In genomic region chr1:51168266-51168845, GRCh38 we compare ENCODE assay signal across 14 cellular contexts.
DNase-seq lines count a peak whose midpoint lies in the region; TF ChIP-seq lines count a peak whose summit lies in the region.
"Had no signal": no experiment of that assay in that cellular context is flagged by ENCODE, and none has a peak within 500 bp of the region (broad histone marks: within the 10 kb centered on the region; RNA-seq: fewer than 3 reads in every experiment).

No MANE protein-coding gene starts in this region.

- no peak overlapping the region for H3K4me3 Mint-ChIP-seq in type B pancreatic cell
- H3K4me3 Mint-ChIP-seq: T-helper 2 cell treated with Interferon-gamma antibody and Interleukin-4, amounts not matched to agents 5 μg/mL and 100 μg/mL, for 36 hours had no signal

- H3K27ac ChIP-seq in SJCRH30: peak overlapping the region; percentile 87
- H3K27ac ChIP-seq: thoracic aorta had no signal

- H3K9me3 ChIP-seq in SJCRH30 (replicated peaks) (no peaks in the 10 kb centered on the region), BE2C (no peaks in the 10 kb centered on the region)
- H3K9me3 ChIP-seq: thoracic aorta had no signal

- no peaks in the 10 kb centered on the region for H3K4me1 Mint-ChIP-seq in type B pancreatic cell (ENCODE audit: unreplicated experiment)

- no peaks in the 10 kb centered on the region for H3K36me3 Mint-ChIP-seq in type B pancreatic cell

- DNase-seq in AG08395 (ENCODE audit: low spot score) (peak; percentile 5), H4 (ENCODE audit: low spot score) (peak; percentile 18), SJCRH30 (peak; percentile 53 to 72), foreskin fibroblast (peak; percentile 12 to 30), foreskin melanocyte (no peak), NCI-H2227 treated with DMSO at 0.1 percent for 48 hours (lab: John Stamatoyannopoulos, UW) (no peak), type B pancreatic cell (ENCODE audit: extremely low spot score, unreplicated experiment) (no peak), BE2C (no peak)
- DNase-seq: effector CD4-positive, alpha-beta T cell; NCI-H187 treated with DMSO at 0.1 percent for 48 hours; Right ventricle myocardium superior; stimulated activated CD4-positive, alpha-beta T cell treated with anti-CD3 and anti-CD28 coated beads, Interleukin-15, amount 100 ng/mL, for 24 hours had no signal

- no peaks in the 10 kb centered on the region for H3K36me3 ChIP-seq in SJCRH30
- no peaks in the 10 kb centered on the region for H3K36me3 ChIP-seq in BE2C
- H3K36me3 ChIP-seq: thoracic aorta had no signal

- no peak for TF ChIP-seq CTCF in foreskin fibroblast (IDR thresholded peaks at IDR 0.05; ENCODE audit: low read depth, low read length)
- no peak for TF ChIP-seq CTCF in type B pancreatic cell (conservative IDR thresholded peaks at IDR 0.05)
- no peak for TF ChIP-seq CTCF in BE2C (IDR thresholded peaks at IDR 0.05; ENCODE audit: low read depth, low read length)

- no peaks in the 10 kb centered on the region for H3K9me3 Mint-ChIP-seq in type B pancreatic cell
- H3K9me3 Mint-ChIP-seq: T-helper 2 cell treated with Interferon-gamma antibody and Interleukin-4, amounts not matched to agents 5 μg/mL and 100 μg/mL, for 36 hours had no signal

- H3K4me3 ChIP-seq in SJCRH30 (no peak overlapping the region; the same call in 1 of the 2 replicates), foreskin fibroblast (ENCODE audit: low read depth in 1 of 2, low read length in 2 of 2) (peak overlapping the region in 1 of 2 donors; percentile 22), BE2C (ENCODE audit: low read depth, low read length) (no peak overlapping the region)
- H3K4me3 ChIP-seq: thoracic aorta had no signal

- H3K4me1 ChIP-seq in SJCRH30 (peaks cover 33% of the 10 kb centered on the region), BE2C (no peaks in the 10 kb centered on the region)

- H3K27ac Mint-ChIP-seq in type B pancreatic cell: no peak overlapping the region
- H3K27ac Mint-ChIP-seq: T-helper 2 cell treated with Interferon-gamma antibody and Interleukin-4, amounts not matched to agents 5 μg/mL and 100 μg/mL, for 36 hours had no signal

- H3K27me3 Mint-ChIP-seq in type B pancreatic cell: peaks cover 7% of the 10 kb centered on the region

- no peaks in the 10 kb centered on the region for H3K27me3 ChIP-seq in SJCRH30
- no peaks in the 10 kb centered on the region for H3K27me3 ChIP-seq in BE2C

Comparison
In these comparisons a context has a peak if more than half of its experiments do, and no peak if none do; other contexts are left out.
1. DNase-seq: peak in AG08395 (single experiment), H4 (single experiment), SJCRH30 (2 of 2) and foreskin fibroblast (2 of 2); none in foreskin melanocyte (single experiment), NCI-H2227 treated with DMSO at 0.1 percent for 48 hours (single experiment), type B pancreatic cell (single experiment) and BE2C (single experiment).